In genomic region chr22:50525991-50526848, GRCh38 we compare ENCODE assay signal across 1 cellular context.
A peak's percentile ranks its signal among the peaks of the same experiment; 100 is the strongest.
TF ChIP-seq lines count a peak whose summit lies in the region.

No MANE protein-coding gene starts in this region.

TF ChIP-seq in HepG2, 621 proteins besides CTCF, POLR2A, EP300 and RAD21 (continues in another document):
- TF ChIP-seq GLI4 (CRISPR knock-in tag; IDR thresholded peaks at IDR 0.05; ENCODE audit: borderline replicate concordance) (no peak), ZFP90 (CRISPR knock-in tag; IDR thresholded peaks at IDR 0.05; ENCODE audit: borderline replicate concordance) (peak; percentile 44; the same call in 1 of the 2 replicates), ZNF263 (CRISPR knock-in tag; IDR thresholded peaks at IDR 0.05) (peak; percentile 66), TAF15 (IDR thresholded peaks at IDR 0.05; ENCODE audit: low read depth, low read length, poor library complexity, severe bottlenecking) (peak; percentile 53), ZNF292 (CRISPR knock-in tag; IDR thresholded peaks at IDR 0.05; ENCODE audit: borderline replicate concordance, low read depth) (no peak), ZNF256 (CRISPR knock-in tag; conservative IDR thresholded peaks at IDR 0.05) (no peak), MAFG (CRISPR knock-in tag; IDR thresholded peaks at IDR 0.05) (no peak), ZNF691 (CRISPR knock-in tag; IDR thresholded peaks at IDR 0.05; ENCODE audit: borderline replicate concordance, low read depth) (peak; percentile 1; the same call in 1 of the 2 replicates), ZNF232 (CRISPR knock-in tag; IDR thresholded peaks at IDR 0.05; ENCODE audit: borderline replicate concordance) (no peak), MTA1 (CRISPR knock-in tag; IDR thresholded peaks at IDR 0.05; ENCODE audit: borderline replicate concordance) (no peak), ZNF317 (CRISPR knock-in tag; IDR thresholded peaks at IDR 0.05) (no peak), BRF2 (CRISPR knock-in tag; IDR thresholded peaks at IDR 0.05) (no peak), PAWR (CRISPR knock-in tag; IDR thresholded peaks at IDR 0.05; ENCODE audit: borderline replicate concordance) (0 out of 2 replicates have a peak, but pooled peaks have one; percentile 35), ZNF124 (CRISPR knock-in tag; IDR thresholded peaks at IDR 0.05) (no peak), PHF21A (CRISPR knock-in tag; IDR thresholded peaks at IDR 0.05) (no peak; the same call in 1 of the 2 replicates), DR1 (CRISPR knock-in tag; IDR thresholded peaks at IDR 0.05) (no peak), ZNF891 (CRISPR knock-in tag; IDR thresholded peaks at IDR 0.05) (no peak), ESRRA (CRISPR knock-in tag; IDR thresholded peaks at IDR 0.05; ENCODE audit: low read depth) (no peak; the same call in 1 of the 2 replicates), LCORL (IDR thresholded peaks at IDR 0.05) (no peak), LCORL (CRISPR knock-in tag; IDR thresholded peaks at IDR 0.05) (no peak), GPBP1L1 (CRISPR knock-in tag; IDR thresholded peaks at IDR 0.05) (no peak), ZNF431 (CRISPR knock-in tag; IDR thresholded peaks at IDR 0.05; ENCODE audit: borderline replicate concordance, low read depth) (no peak), ZBTB7B (CRISPR knock-in tag; IDR thresholded peaks at IDR 0.05) (peak; percentile 35; the same call in 1 of the 2 replicates), MYC (CRISPR knock-in tag; IDR thresholded peaks at IDR 0.05; ENCODE audit: borderline replicate concordance) (peak; percentile 46; the same call in 1 of the 2 replicates), ZNF552 (CRISPR knock-in tag; IDR thresholded peaks at IDR 0.05; ENCODE audit: borderline replicate concordance) (no peak; the same call in 1 of the 2 replicates), PREB (CRISPR knock-in tag; IDR thresholded peaks at IDR 0.05) (no peak), NFATC3 (CRISPR knock-in tag; IDR thresholded peaks at IDR 0.05) (no peak), SP1 (IDR thresholded peaks at IDR 0.05) (no peak), SP1 (CRISPR knock-in tag; IDR thresholded peaks at IDR 0.05) (0 out of 2 replicates have a peak, but pooled peaks have one; percentile 16), ZNF589 (CRISPR knock-in tag; conservative IDR thresholded peaks at IDR 0.05) (peak; percentile 29), SMAD1 (CRISPR knock-in tag; IDR thresholded peaks at IDR 0.05; ENCODE audit: borderline replicate concordance, low read depth) (no peak), ZNF460 (CRISPR knock-in tag; IDR thresholded peaks at IDR 0.05; ENCODE audit: borderline replicate concordance) (no peak), ZNF7 (CRISPR knock-in tag; IDR thresholded peaks at IDR 0.05) (no peak), ZNF121 (CRISPR knock-in tag; IDR thresholded peaks at IDR 0.05) (no peak; the same call in 1 of the 2 replicates), MIXL1 (CRISPR knock-in tag; IDR thresholded peaks at IDR 0.05) (no peak), SIN3B (IDR thresholded peaks at IDR 0.05; ENCODE audit: low read length) (no peak), FOXK2 (IDR thresholded peaks at IDR 0.05) (no peak), CENPBD1 (CRISPR knock-in tag; IDR thresholded peaks at IDR 0.05; ENCODE audit: borderline replicate concordance, low read depth) (no peak; the same call in 1 of the 2 replicates), PAX8 (CRISPR knock-in tag; IDR thresholded peaks at IDR 0.05; ENCODE audit: borderline replicate concordance) (no peak; the same call in 1 of the 2 replicates), ZNF687 (CRISPR knock-in tag; IDR thresholded peaks at IDR 0.05) (peak; percentile 1)
- TF ChIP-seq, protein P1, sequence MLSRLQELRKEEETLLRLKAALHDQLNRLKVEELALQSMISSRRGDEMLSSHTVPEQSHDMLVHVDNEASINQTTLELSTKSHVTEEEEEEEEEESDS (CRISPR knock-in tag; IDR thresholded peaks at IDR 0.05; ENCODE audit: borderline replicate concordance): no peak
- TF ChIP-seq, protein P2, sequence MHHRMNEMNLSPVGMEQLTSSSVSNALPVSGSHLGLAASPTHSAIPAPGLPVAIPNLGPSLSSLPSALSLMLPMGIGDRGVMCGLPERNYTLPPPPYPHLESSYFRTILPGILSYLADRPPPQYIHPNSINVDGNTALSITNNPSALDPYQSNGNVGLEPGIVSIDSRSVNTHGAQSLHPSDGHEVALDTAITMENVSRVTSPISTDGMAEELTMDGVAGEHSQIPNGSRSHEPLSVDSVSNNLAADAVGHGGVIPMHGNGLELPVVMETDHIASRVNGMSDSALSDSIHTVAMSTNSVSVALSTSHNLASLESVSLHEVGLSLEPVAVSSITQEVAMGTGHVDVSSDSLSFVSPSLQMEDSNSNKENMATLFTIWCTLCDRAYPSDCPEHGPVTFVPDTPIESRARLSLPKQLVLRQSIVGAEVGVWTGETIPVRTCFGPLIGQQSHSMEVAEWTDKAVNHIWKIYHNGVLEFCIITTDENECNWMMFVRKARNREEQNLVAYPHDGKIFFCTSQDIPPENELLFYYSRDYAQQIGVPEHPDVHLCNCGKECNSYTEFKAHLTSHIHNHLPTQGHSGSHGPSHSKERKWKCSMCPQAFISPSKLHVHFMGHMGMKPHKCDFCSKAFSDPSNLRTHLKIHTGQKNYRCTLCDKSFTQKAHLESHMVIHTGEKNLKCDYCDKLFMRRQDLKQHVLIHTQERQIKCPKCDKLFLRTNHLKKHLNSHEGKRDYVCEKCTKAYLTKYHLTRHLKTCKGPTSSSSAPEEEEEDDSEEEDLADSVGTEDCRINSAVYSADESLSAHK (CRISPR knock-in tag; IDR thresholded peaks at IDR 0.05; ENCODE audit: borderline replicate concordance): no peak
- TF ChIP-seq, protein P3, sequence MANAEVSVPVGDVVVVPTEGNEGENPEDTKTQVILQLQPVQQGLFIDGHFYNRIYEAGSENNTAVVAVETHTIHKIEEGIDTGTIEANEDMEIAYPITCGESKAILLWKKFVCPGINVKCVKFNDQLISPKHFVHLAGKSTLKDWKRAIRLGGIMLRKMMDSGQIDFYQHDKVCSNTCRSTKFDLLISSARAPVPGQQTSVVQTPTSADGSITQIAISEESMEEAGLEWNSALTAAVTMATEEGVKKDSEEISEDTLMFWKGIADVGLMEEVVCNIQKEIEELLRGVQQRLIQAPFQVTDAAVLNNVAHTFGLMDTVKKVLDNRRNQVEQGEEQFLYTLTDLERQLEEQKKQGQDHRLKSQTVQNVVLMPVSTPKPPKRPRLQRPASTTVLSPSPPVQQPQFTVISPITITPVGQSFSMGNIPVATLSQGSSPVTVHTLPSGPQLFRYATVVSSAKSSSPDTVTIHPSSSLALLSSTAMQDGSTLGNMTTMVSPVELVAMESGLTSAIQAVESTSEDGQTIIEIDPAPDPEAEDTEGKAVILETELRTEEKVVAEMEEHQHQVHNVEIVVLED (CRISPR knock-in tag; IDR thresholded peaks at IDR 0.05; ENCODE audit: borderline replicate concordance): no peak
- TF ChIP-seq, protein P4, sequence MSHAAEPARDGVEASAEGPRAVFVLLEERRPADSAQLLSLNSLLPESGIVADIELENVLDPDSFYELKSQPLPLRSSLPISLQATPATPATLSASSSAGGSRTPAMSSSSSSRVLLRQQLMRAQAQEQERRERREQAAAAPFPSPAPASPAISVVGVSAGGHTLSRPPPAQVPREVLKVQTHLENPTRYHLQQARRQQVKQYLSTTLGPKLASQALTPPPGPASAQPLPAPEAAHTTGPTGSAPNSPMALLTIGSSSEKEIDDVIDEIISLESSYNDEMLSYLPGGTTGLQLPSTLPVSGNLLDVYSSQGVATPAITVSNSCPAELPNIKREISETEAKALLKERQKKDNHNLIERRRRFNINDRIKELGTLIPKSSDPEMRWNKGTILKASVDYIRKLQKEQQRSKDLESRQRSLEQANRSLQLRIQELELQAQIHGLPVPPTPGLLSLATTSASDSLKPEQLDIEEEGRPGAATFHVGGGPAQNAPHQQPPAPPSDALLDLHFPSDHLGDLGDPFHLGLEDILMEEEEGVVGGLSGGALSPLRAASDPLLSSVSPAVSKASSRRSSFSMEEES (CRISPR knock-in tag; IDR thresholded peaks at IDR 0.05): no peak
- TF ChIP-seq, protein P5, sequence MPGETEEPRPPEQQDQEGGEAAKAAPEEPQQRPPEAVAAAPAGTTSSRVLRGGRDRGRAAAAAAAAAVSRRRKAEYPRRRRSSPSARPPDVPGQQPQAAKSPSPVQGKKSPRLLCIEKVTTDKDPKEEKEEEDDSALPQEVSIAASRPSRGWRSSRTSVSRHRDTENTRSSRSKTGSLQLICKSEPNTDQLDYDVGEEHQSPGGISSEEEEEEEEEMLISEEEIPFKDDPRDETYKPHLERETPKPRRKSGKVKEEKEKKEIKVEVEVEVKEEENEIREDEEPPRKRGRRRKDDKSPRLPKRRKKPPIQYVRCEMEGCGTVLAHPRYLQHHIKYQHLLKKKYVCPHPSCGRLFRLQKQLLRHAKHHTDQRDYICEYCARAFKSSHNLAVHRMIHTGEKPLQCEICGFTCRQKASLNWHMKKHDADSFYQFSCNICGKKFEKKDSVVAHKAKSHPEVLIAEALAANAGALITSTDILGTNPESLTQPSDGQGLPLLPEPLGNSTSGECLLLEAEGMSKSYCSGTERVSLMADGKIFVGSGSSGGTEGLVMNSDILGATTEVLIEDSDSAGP (CRISPR knock-in tag; IDR thresholded peaks at IDR 0.05; ENCODE audit: borderline replicate concordance): 0 out of 2 replicates have a peak, but pooled peaks have one; percentile 36
